In genomic region chr16:89727406-89728120, GRCh38 we compare ENCODE assay signal across 26 cellular contexts. TPM values are rescaled to one million over a fixed set of nuclear protein-coding genes. Genes with fewer than 3 reads are reported as not detected.
DNase-seq lines count a peak whose midpoint lies in the region; FAIRE-seq and TF ChIP-seq lines count a peak whose summit lies in the region.
"Had no signal": no experiment of that assay in that cellular context is flagged by ENCODE, and none has a peak within 500 bp of the region (broad histone marks: within the 10 kb centered on the region; RNA-seq: fewer than 3 reads in every experiment).

No MANE protein-coding gene starts in this region.

- POLR2A ChIA-PET in activated CD4-positive, alpha-beta memory T cell treated with anti-CD3 and anti-CD28 coated beads for 36 hours (lab: Charles Lee), result no interaction called here
- POLR2A ChIA-PET in activated CD4-positive, alpha-beta memory T cell treated with anti-CD3 and anti-CD28 coated beads, Interleukin-2, amount 10 ng/mL, durations not matched to agents 7 days and 5 days (lab: Charles Lee), result interaction anchor here (0.5 to 5.8 kb wide), 2 partner anchors 12 to 53 kb away, joined by 4 to 89 read pairs; no protein-coding TSS in a partner anchor
- POLR2A ChIA-PET in RWPE1 (lab: Yijun Ruan, JAX; ENCODE audit: low non-redundant PET), result no interaction called here

- no peak overlapping the region for H3K4me3 ChIP-seq in effector memory CD4-positive, alpha-beta T cell (ENCODE audit: insufficient read depth, low read depth, low read length, poor library complexity, severe bottlenecking)
- H3K4me3 ChIP-seq in neural progenitor cell (no peak overlapping the region), ascending aorta (no peak overlapping the region)
- H3K4me3 ChIP-seq: BLaER1 treated with 17β-estradiol and CSF1 and Interleukin-3, amounts not matched to agents 10 nM and 100 nM; body of pancreas; lung; prostate gland; skin epidermis; vagina had no signal

- TF ChIP-seq CTCF in RWPE1 (conservative IDR thresholded peaks at IDR 0.05; ENCODE audit: low read depth) (no peak), neural progenitor cell (IDR thresholded peaks at IDR 0.05) (no peak), ascending aorta (IDR thresholded peaks at IDR 0.05) (no peak)

- no peaks in the 10 kb centered on the region for H3K9me3 Mint-ChIP-seq in activated CD4-positive, alpha-beta memory T cell treated with anti-CD3 and anti-CD28 coated beads for 36 hours
- no peaks in the 10 kb centered on the region for H3K9me3 Mint-ChIP-seq in activated CD4-positive, alpha-beta memory T cell treated with anti-CD3 and anti-CD28 coated beads, Interleukin-2, amount 10 ng/mL, durations not matched to agents 7 days and 5 days
- H3K9me3 Mint-ChIP-seq in neural progenitor cell, result no peaks in the 10 kb centered on the region
- H3K9me3 Mint-ChIP-seq: dendritic cell treated with granulocyte-macrophage colony-stimulating factor and Interleukin-4, amounts not matched to agents 40 ng/mL and 50 ng/mL, for 4 days had no signal

- H3K27me3 ChIP-seq in effector memory CD4-positive, alpha-beta T cell (replicated peaks; ENCODE audit: control insufficient read depth, insufficient read depth, low read length, poor library complexity, severe bottlenecking), result no peaks in the 10 kb centered on the region
- H3K27me3 ChIP-seq in neural progenitor cell (peaks cover 15% of the 10 kb centered on the region), ascending aorta (no peaks in the 10 kb centered on the region)
- H3K27me3 ChIP-seq: BLaER1 treated with 17β-estradiol and CSF1 and Interleukin-3, amounts not matched to agents 10 nM and 100 nM; body of pancreas; vagina had no signal

- H3F3A ChIP-seq in neural progenitor cell (ENCODE audit: low read depth), result peaks cover 1% of the 10 kb centered on the region

- H3K4me1 Mint-ChIP-seq in activated CD4-positive, alpha-beta memory T cell treated with anti-CD3 and anti-CD28 coated beads for 36 hours (ENCODE audit: low read depth), result peaks cover 49% of the 10 kb centered on the region
- H3K4me1 Mint-ChIP-seq in activated CD4-positive, alpha-beta memory T cell treated with anti-CD3 and anti-CD28 coated beads, Interleukin-2, amount 10 ng/mL, durations not matched to agents 7 days and 5 days, result peaks cover 43% of the 10 kb centered on the region
- H3K4me1 Mint-ChIP-seq in neural progenitor cell, result peaks cover 32% of the 10 kb centered on the region

- peaks cover 66% of the 10 kb centered on the region for H3K4me1 ChIP-seq in effector memory CD4-positive, alpha-beta T cell (ENCODE audit: control insufficient read depth, insufficient read depth, low read length, poor library complexity, severe bottlenecking)
- H3K4me1 ChIP-seq in neural progenitor cell (no peaks in the 10 kb centered on the region), ascending aorta (peaks cover 7 to 9% of the 10 kb centered on the region in 2 donors)

- H3K36me3 Mint-ChIP-seq in activated CD4-positive, alpha-beta memory T cell treated with anti-CD3 and anti-CD28 coated beads for 36 hours, result peaks cover 39% of the 10 kb centered on the region
- H3K36me3 Mint-ChIP-seq in activated CD4-positive, alpha-beta memory T cell treated with anti-CD3 and anti-CD28 coated beads, Interleukin-2, amount 10 ng/mL, durations not matched to agents 7 days and 5 days (ENCODE audit: low read depth), result peaks cover 63% of the 10 kb centered on the region
- H3K36me3 Mint-ChIP-seq in neural progenitor cell, result peaks cover 29% of the 10 kb centered on the region

- H3K27me3 Mint-ChIP-seq in activated CD4-positive, alpha-beta memory T cell treated with anti-CD3 and anti-CD28 coated beads for 36 hours, result no peaks in the 10 kb centered on the region
- no peaks in the 10 kb centered on the region for H3K27me3 Mint-ChIP-seq in activated CD4-positive, alpha-beta memory T cell treated with anti-CD3 and anti-CD28 coated beads, Interleukin-2, amount 10 ng/mL, durations not matched to agents 7 days and 5 days
- H3K27me3 Mint-ChIP-seq in neural progenitor cell (ENCODE audit: insufficient read depth, low read depth), result peaks cover 17% of the 10 kb centered on the region
- H3K27me3 Mint-ChIP-seq: dendritic cell treated with granulocyte-macrophage colony-stimulating factor and Interleukin-4, amounts not matched to agents 40 ng/mL and 50 ng/mL, for 4 days had no signal

- H3K36me3 ChIP-seq in effector memory CD4-positive, alpha-beta T cell (ENCODE audit: control insufficient read depth, insufficient read depth, low read length), result peaks cover 76% of the 10 kb centered on the region
- no peaks in the 10 kb centered on the region for H3K36me3 ChIP-seq in neural progenitor cell
- peaks cover 63 to 90% of the 10 kb centered on the region in 2 donors for H3K36me3 ChIP-seq in ascending aorta

- no peaks in the 10 kb centered on the region for H3K9me3 ChIP-seq in effector memory CD4-positive, alpha-beta T cell (ENCODE audit: control insufficient read depth, low read length)
- H3K9me3 ChIP-seq in neural progenitor cell (ENCODE audit: low read depth), result no peaks in the 10 kb centered on the region
- no peaks in the 10 kb centered on the region for H3K9me3 ChIP-seq in ascending aorta
- H3K9me3 ChIP-seq: BLaER1 treated with 17β-estradiol and CSF1 and Interleukin-3, amounts not matched to agents 10 nM and 100 nM; body of pancreas; prostate gland; vagina had no signal

- no peak for DNase-seq in activated CD4-positive, alpha-beta memory T cell treated with anti-CD3 and anti-CD28 coated beads for 36 hours
- DNase-seq in activated CD4-positive, alpha-beta memory T cell treated with anti-CD3 and anti-CD28 coated beads, Interleukin-2, amount 10 ng/mL, durations not matched to agents 7 days and 5 days, result no peak
- DNase-seq in RWPE1 (ENCODE audit: low spot score), result no peak
- DNase-seq in effector memory CD4-positive, alpha-beta T cell, result no peak
- DNase-seq in neural progenitor cell (ENCODE audit: low spot score), result peak; percentile 71
- no peak for DNase-seq in NCI-H1436 (lab: John Stamatoyannopoulos, UW)
- DNase-seq in RCC 7860 (ENCODE audit: low spot score), result no peak
- DNase-seq in ascending aorta (ENCODE audit: low spot score in 2 of 2), result no peak
- DNase-seq: body of pancreas; DMS153; erythroblast; foreskin melanocyte; GDM1; hippocampal formation; islet precursor cell; MM.1S; NCI-H82; PC-3; stimulated activated CD4-positive, alpha-beta T cell treated with anti-CD3 and anti-CD28 coated beads, Interleukin-2, amount 100 ng/mL, for 48 hours; T-helper 2 cell had no signal

- no peak for FAIRE-seq in RCC 7860 (lab: Jason Lieb, UNC)

- no peak overlapping the region for H2AFZ ChIP-seq in neural progenitor cell (replicated peaks)

- peaks cover 28% of the 10 kb centered on the region for H4K20me1 ChIP-seq in neural progenitor cell (ENCODE audit: low read depth)

- H3K4me3 Mint-ChIP-seq in activated CD4-positive, alpha-beta memory T cell treated with anti-CD3 and anti-CD28 coated beads for 36 hours, result no peak overlapping the region
- no peak overlapping the region for H3K4me3 Mint-ChIP-seq in activated CD4-positive, alpha-beta memory T cell treated with anti-CD3 and anti-CD28 coated beads, Interleukin-2, amount 10 ng/mL, durations not matched to agents 7 days and 5 days
- H3K4me3 Mint-ChIP-seq in neural progenitor cell, result no peak overlapping the region
- H3K4me3 Mint-ChIP-seq: dendritic cell treated with granulocyte-macrophage colony-stimulating factor and Interleukin-4, amounts not matched to agents 40 ng/mL and 50 ng/mL, for 4 days had no signal

- peak overlapping the region; percentile 40 for H3K27ac ChIP-seq in RWPE1
- H3K27ac ChIP-seq in effector memory CD4-positive, alpha-beta T cell (ENCODE audit: insufficient read depth, low read length, poor library complexity, severe bottlenecking), result peak overlapping the region; percentile 16
- no peak overlapping the region for H3K27ac ChIP-seq in neural progenitor cell
- H3K27ac ChIP-seq in ascending aorta, result no peak overlapping the region
- H3K27ac ChIP-seq: BLaER1 treated with 17β-estradiol and CSF1 and Interleukin-3, amounts not matched to agents 10 nM and 100 nM; body of pancreas; prostate gland; skin epidermis; vagina had no signal

- CTCF ChIA-PET in activated CD4-positive, alpha-beta memory T cell treated with anti-CD3 and anti-CD28 coated beads for 36 hours (lab: Charles Lee), result interaction anchor here (0.6 kb wide), 1 partner anchor 13 kb away, joined by 3 read pairs; no protein-coding TSS in a partner anchor
- CTCF ChIA-PET in activated CD4-positive, alpha-beta memory T cell treated with anti-CD3 and anti-CD28 coated beads, Interleukin-2, amount 10 ng/mL, durations not matched to agents 7 days and 5 days (lab: Charles Lee), result interaction anchor here (1.8 kb wide), 1 partner anchor 22 kb away, joined by 6 read pairs; no protein-coding TSS in a partner anchor
- CTCF ChIA-PET in RWPE1 (lab: Yijun Ruan, JAX), result interaction anchor here (1.5 kb wide), 1 partner anchor 13 kb away, joined by 7 read pairs; no protein-coding TSS in a partner anchor

- intact Hi-C loops in activated CD4-positive, alpha-beta memory T cell treated with anti-CD3 and anti-CD28 coated beads for 36 hours (cut with micrococcal nuclease), result no loop called here
- intact Hi-C loops in ascending aorta (cut with DNase I), result no loop called here

- no peak overlapping the region for H3K9ac ChIP-seq in neural progenitor cell

- peak overlapping the region; percentile 28 for H3K27ac Mint-ChIP-seq in activated CD4-positive, alpha-beta memory T cell treated with anti-CD3 and anti-CD28 coated beads for 36 hours
- H3K27ac Mint-ChIP-seq in activated CD4-positive, alpha-beta memory T cell treated with anti-CD3 and anti-CD28 coated beads, Interleukin-2, amount 10 ng/mL, durations not matched to agents 7 days and 5 days, result no peak overlapping the region
- H3K27ac Mint-ChIP-seq in neural progenitor cell, result no peak overlapping the region
- H3K27ac Mint-ChIP-seq: dendritic cell treated with granulocyte-macrophage colony-stimulating factor and Interleukin-4, amounts not matched to agents 40 ng/mL and 50 ng/mL, for 4 days had no signal

- no peaks in the 10 kb centered on the region for H3K79me2 ChIP-seq in neural progenitor cell (ENCODE audit: low read depth)

- no peak overlapping the region for H3K4me2 ChIP-seq in neural progenitor cell
- H3K4me2 ChIP-seq: BLaER1 treated with 17β-estradiol and CSF1 and Interleukin-3, amounts not matched to agents 10 nM and 100 nM had no signal

RNA-seq across cellular contexts. Expression of gene ZNF276, which starts 6.2 kb away (rescaled TPM):
- total RNA-seq in activated CD4-positive, alpha-beta memory T cell treated with anti-CD3 and anti-CD28 coated beads for 36 hours, result 10 to 100 TPM; 22.1 to 25.6 TPM
- total RNA-seq in activated CD4-positive, alpha-beta memory T cell treated with anti-CD3 and anti-CD28 coated beads, Interleukin-2, amount 10 ng/mL, durations not matched to agents 7 days and 5 days, result 10 to 100 TPM; 50.4 to 56.5 TPM
- total RNA-seq in neural progenitor cell (ENCODE audit: low replicate concordance) (8.4 and 21.7 TPM in 2 replicates), ascending aorta (30.7 TPM)

RNA-seq across cellular contexts. Expression of gene VPS9D1, which starts 6.9 kb away (rescaled TPM):
- total RNA-seq in activated CD4-positive, alpha-beta memory T cell treated with anti-CD3 and anti-CD28 coated beads for 36 hours, result 1 to 10 TPM; 2.9 to 3.2 TPM
- 1 to 10 TPM; 7.0 to 7.8 TPM for total RNA-seq in activated CD4-positive, alpha-beta memory T cell treated with anti-CD3 and anti-CD28 coated beads, Interleukin-2, amount 10 ng/mL, durations not matched to agents 7 days and 5 days
- total RNA-seq in neural progenitor cell (ENCODE audit: low replicate concordance), result 1.6 and 4.7 TPM in 2 replicates
- 17.2 TPM for total RNA-seq in ascending aorta

RNA-seq across cellular contexts. Expression of gene SPATA2L, which starts 26.1 kb away (rescaled TPM):
- total RNA-seq in activated CD4-positive, alpha-beta memory T cell treated with anti-CD3 and anti-CD28 coated beads for 36 hours, result 1 to 10 TPM; 6.8 to 7.6 TPM
- 10 to 100 TPM in 1 of 2 experiments, 1 to 10 TPM in 1; 9.4 to 10.0 TPM for total RNA-seq in activated CD4-positive, alpha-beta memory T cell treated with anti-CD3 and anti-CD28 coated beads, Interleukin-2, amount 10 ng/mL, durations not matched to agents 7 days and 5 days
- total RNA-seq in neural progenitor cell (ENCODE audit: low replicate concordance), result 7.6 and 13.2 TPM in 2 replicates
- total RNA-seq in ascending aorta, result 34.7 TPM

RNA-seq across cellular contexts. Expression of gene CDK10, which starts 41.1 kb away (rescaled TPM):
- 10 to 100 TPM; 90.0 to 92.4 TPM for total RNA-seq in activated CD4-positive, alpha-beta memory T cell treated with anti-CD3 and anti-CD28 coated beads for 36 hours
- 10 to 100 TPM; 73.2 to 74.0 TPM for total RNA-seq in activated CD4-positive, alpha-beta memory T cell treated with anti-CD3 and anti-CD28 coated beads, Interleukin-2, amount 10 ng/mL, durations not matched to agents 7 days and 5 days
- total RNA-seq in neural progenitor cell (ENCODE audit: low replicate concordance) (75.6 and 107 TPM in 2 replicates), ascending aorta (141 TPM)

Comparison
In these comparisons a context has a peak if more than half of its experiments do, and no peak if none do; other contexts are left out.
1. H3K27ac ChIP-seq: peak in RWPE1 (single experiment) and effector memory CD4-positive, alpha-beta T cell (single experiment); none in neural progenitor cell (single experiment) and ascending aorta (0 of 2).